ENCODE assay signal across 9 cellular contexts in the genomic region with DNA sequence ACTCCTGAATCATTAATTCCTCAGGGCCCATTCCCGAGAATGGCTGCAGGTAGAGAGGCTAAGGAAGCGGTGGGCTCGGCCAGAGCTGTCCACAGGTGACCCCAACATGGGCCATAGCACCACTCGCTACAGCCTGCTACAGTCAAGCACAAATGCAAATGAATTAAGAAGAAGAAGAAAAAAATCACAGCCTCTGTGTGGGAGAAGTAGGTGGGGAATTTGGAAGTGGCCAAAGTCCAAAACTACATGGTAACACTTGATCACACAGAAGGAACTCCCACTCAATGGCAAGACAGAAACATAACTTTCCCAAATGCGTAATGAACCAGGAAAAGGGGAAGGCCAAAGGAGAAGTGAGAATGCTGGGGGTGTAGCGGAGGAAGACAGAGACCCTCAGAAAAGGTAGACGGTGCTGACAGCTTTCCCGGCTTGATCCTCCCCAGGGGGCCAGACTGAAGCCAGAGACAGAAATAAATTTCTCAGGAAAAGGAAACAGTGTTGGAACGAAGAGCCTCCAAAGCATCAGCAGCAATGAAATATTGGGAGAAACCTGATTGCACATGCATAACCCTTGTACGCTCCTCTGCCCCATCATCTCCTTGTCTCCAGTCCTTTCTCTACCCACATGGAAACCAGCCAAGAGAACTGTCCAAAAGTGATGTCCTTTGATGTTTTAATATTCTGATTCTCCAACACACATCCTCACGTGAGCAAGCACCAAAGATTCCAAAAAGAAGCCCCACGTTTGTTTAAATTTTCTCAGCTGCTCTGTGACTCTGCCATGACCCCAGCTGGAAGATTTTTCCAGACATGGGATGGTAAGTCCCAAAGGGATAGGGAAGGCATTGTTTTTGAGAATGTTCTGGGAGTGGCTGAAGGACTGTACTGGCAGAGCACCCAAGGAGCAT.
A peak's percentile ranks its signal among the peaks of the same experiment; 100 is the strongest.
DNase-seq lines count a peak whose midpoint lies in the region; ATAC-seq and TF ChIP-seq lines count a peak whose summit lies in the region.
"Had no signal": no experiment of that assay in that cellular context is flagged by ENCODE, and none has a peak within 500 bp of the region (broad histone marks: within the 10 kb centered on the region; RNA-seq: fewer than 3 reads in every experiment).

No MANE protein-coding gene starts in this region.

- H3K4me3 Mint-ChIP-seq in brain (peak overlapping the region in 1 of 5 experiments; percentile 11), neural crest cell (no peak overlapping the region)

- peak overlapping the region in 3 of 5 experiments; percentile 61 to 90 (median 87) for H3K27ac Mint-ChIP-seq in brain
- peak overlapping the region; percentile 35 for H3K27ac Mint-ChIP-seq in neural crest cell (ENCODE audit: unreplicated experiment)

- ATAC-seq in HG02759 (IDR thresholded peaks at IDR 0.05; ENCODE audit: unreplicated experiment) (peak; percentile 32), HG03571 (IDR thresholded peaks at IDR 0.05; ENCODE audit: unreplicated experiment) (no peak), HG02938 (IDR thresholded peaks at IDR 0.05; ENCODE audit: unreplicated experiment) (no peak)

- H3K27me3 Mint-ChIP-seq in brain (no peaks in the 10 kb centered on the region), neural crest cell (ENCODE audit: low read depth) (no peaks in the 10 kb centered on the region)

- H3K4me1 Mint-ChIP-seq in brain, result peaks cover 70% of the 10 kb centered on the region
- H3K4me1 Mint-ChIP-seq in neural crest cell, result peaks cover 5% of the 10 kb centered on the region

- no peaks in the 10 kb centered on the region for H3K9me3 Mint-ChIP-seq in brain
- no peaks in the 10 kb centered on the region for H3K9me3 Mint-ChIP-seq in neural crest cell

- H3K36me3 Mint-ChIP-seq in brain (peaks cover 13% of the 10 kb centered on the region), neural crest cell (ENCODE audit: low read depth) (no peaks in the 10 kb centered on the region)

- CTCF ChIA-PET in GM10248 (lab: Yijun Ruan, JAX), result interaction anchor here (0.8 to 0.9 kb wide), 2 partner anchors 8 to 157 kb away, joined by 3 read pairs; no protein-coding TSS in a partner anchor

- peak; percentile 32 for DNase-seq in GM10248 (ENCODE audit: extremely low spot score)
- DNase-seq in neural crest cell (ENCODE audit: low read depth, low spot score), result no peak
- no peak for DNase-seq in DMS114 treated with DMSO at 0.1 percent for 48 hours (lab: John Stamatoyannopoulos, UW; ENCODE audit: unreplicated experiment)
- no peak for DNase-seq in NCI-H1694 (lab: John Stamatoyannopoulos, UW)
- DNase-seq: activated CD4-positive, CD25-positive, alpha-beta regulatory T cell had no signal

- TF ChIP-seq CTCF in GM10248 (IDR thresholded peaks at IDR 0.05; ENCODE audit: control extremely low read depth, extremely low read depth, low read depth, missing control alignments) (no peak), brain (conservative IDR thresholded peaks at IDR 0.05) (no peak), neural crest cell (conservative IDR thresholded peaks at IDR 0.05) (no peak)

- POLR2A ChIA-PET in GM10248 (lab: Yijun Ruan, JAX), result interaction anchor here (1.5 kb wide), 1 partner anchor 139 kb away, joined by 6 read pairs; no protein-coding TSS in a partner anchor
